ENCODE assay signal across 1 cellular context in the genomic region with DNA sequence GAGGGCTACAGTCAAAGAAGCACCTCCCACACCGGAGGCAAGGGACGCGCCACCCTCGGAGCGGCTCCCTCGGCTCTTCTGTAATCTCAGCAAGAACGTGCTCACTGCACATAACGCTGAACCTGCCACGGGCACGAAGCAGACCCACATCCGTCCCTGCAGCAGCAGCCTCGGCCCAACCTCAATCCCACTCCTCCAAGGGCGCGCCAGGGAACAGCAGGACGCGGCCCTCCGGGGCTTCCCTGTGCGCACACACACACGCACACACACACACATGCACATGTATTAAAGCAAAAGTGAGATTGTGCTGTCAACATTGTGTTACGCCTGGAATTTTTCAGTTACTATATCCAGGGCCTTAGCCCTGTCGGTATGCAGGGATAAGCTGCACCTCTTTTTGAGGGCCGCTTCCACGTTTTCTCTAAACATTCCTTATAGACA.
TF ChIP-seq lines count a peak whose summit lies in the region.

No MANE protein-coding gene starts in this region.

TF ChIP-seq in H1, 55 proteins besides CTCF, POLR2A, EP300 and RAD21:
- no peak for TF ChIP-seq CEBPB (IDR thresholded peaks at IDR 0.05; ENCODE audit: low read depth, low read length)
- TF ChIP-seq JUN (IDR thresholded peaks at IDR 0.05; ENCODE audit: low read depth, low read length) = no peak
- TF ChIP-seq BCL11A (IDR thresholded peaks at IDR 0.05; ENCODE audit: low read depth in 2 of 2, low read length in 2 of 2) = no peak
- no peak for TF ChIP-seq SAP30 (IDR thresholded peaks at IDR 0.05; ENCODE audit: insufficient read depth, insufficient replicate concordance, low read length)
- TF ChIP-seq E2F6 (IDR thresholded peaks at IDR 0.05) = no peak
- no peak for TF ChIP-seq EGR1 (IDR thresholded peaks at IDR 0.05; ENCODE audit: borderline replicate concordance, low read depth, low read length)
- TF ChIP-seq TEAD4 (IDR thresholded peaks at IDR 0.05; ENCODE audit: low read depth, low read length) = no peak
- no peak for TF ChIP-seq SUZ12 (IDR thresholded peaks at IDR 0.05; ENCODE audit: low read length)
- no peak for TF ChIP-seq NANOG (IDR thresholded peaks at IDR 0.05; ENCODE audit: insufficient read depth, low read depth, low read length, poor library complexity, severe bottlenecking)
- TF ChIP-seq CBX5 (IDR thresholded peaks at IDR 0.05; ENCODE audit: low read depth, low read length) = no peak
- no peak for TF ChIP-seq SIRT6 (IDR thresholded peaks at IDR 0.05; ENCODE audit: low read length)
- no peak for TF ChIP-seq USF2 (IDR thresholded peaks at IDR 0.05; ENCODE audit: low read length)
- no peak for TF ChIP-seq FOSL1 (IDR thresholded peaks at IDR 0.05; ENCODE audit: insufficient read depth, low read depth, low read length)
- TF ChIP-seq TBP (IDR thresholded peaks at IDR 0.05; ENCODE audit: low read depth, low read length) = no peak
- TF ChIP-seq RFX5 (IDR thresholded peaks at IDR 0.05; ENCODE audit: borderline replicate concordance, low read depth, low read length) = no peak
- no peak for TF ChIP-seq RBBP5 (IDR thresholded peaks at IDR 0.05; ENCODE audit: borderline replicate concordance, low read depth, low read length)
- no peak for TF ChIP-seq SP2 (IDR thresholded peaks at IDR 0.05; ENCODE audit: low read length)
